22 cellular contexts compared by ENCODE assay signal in the genomic region with DNA sequence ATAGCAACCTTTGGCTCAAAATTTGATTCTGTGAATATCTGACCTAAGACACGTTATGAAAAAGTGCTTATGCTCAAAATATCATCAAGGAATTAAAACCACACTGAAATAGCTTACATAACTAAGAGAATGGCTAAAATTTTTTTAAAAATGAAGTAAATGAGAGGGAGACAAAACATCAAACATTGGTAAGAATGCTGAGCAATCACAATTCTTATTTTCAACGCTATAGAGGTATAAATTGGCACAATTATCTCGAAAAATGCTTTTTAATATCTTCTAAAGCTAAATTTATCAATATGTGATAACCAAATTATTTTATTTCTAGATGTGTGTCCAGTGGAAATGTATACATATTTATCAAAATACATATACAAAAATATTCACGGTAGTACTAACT.
A peak's percentile ranks its signal among the peaks of the same experiment; 100 is the strongest.
DNase-seq lines count a peak whose midpoint lies in the region; ATAC-seq, FAIRE-seq and TF ChIP-seq lines count a peak whose summit lies in the region.
"Had no signal": no experiment of that assay in that cellular context is flagged by ENCODE, and none has a peak within 500 bp of the region (broad histone marks: within the 10 kb centered on the region; RNA-seq: fewer than 3 reads in every experiment).

No MANE protein-coding gene starts in this region.

- TF ChIP-seq EP300 in HepG2 (IDR thresholded peaks at IDR 0.05; ENCODE audit: low read depth in 2 of 2, low read length in 2 of 2) (no peak), HepG2 (CRISPR knock-in tag; IDR thresholded peaks at IDR 0.05; ENCODE audit: borderline replicate concordance) (no peak)

- TF ChIP-seq CTCF in HepG2 (CRISPR knock-in tag; IDR thresholded peaks at IDR 0.05) (no peak), right lobe of liver (IDR thresholded peaks at IDR 0.05) (no peak), IMR-90 (conservative IDR thresholded peaks at IDR 0.05; ENCODE audit: low read depth, low read length) (no peak), neural crest cell (conservative IDR thresholded peaks at IDR 0.05) (no peak)

- no peak for FAIRE-seq in HepG2 (lab: Jason Lieb, UNC)
- FAIRE-seq: D721Med, G401.6, GM12878, GM12892, GM18507 had no signal

- ATAC-seq in HepG2 = no peak
- no peak for ATAC-seq in right lobe of liver
- ATAC-seq in IMR-90 (ENCODE audit: low read depth) = no peak
- no peak for ATAC-seq in GM19324 (IDR thresholded peaks at IDR 0.05; ENCODE audit: low FRiP score, unreplicated experiment)
- ATAC-seq: CD8-positive, alpha-beta T cell; GM12878 had no signal

- H4K91ac ChIP-seq in IMR-90 (ENCODE audit: insufficient read depth, low read depth, low read length) = no peak overlapping the region

- H3K27me3 Mint-ChIP-seq in neural crest cell (ENCODE audit: low read depth) = no peaks in the 10 kb centered on the region
- H3K27me3 Mint-ChIP-seq: B cell; CD4-positive, alpha-beta T cell had no signal

- H3K4me2 ChIP-seq in HepG2 (ENCODE audit: low read depth, low read length) (no peak overlapping the region), IMR-90 (ENCODE audit: low read depth, low read length) (no peak overlapping the region)
- H3K4me2 ChIP-seq: BLaER1 treated with 17β-estradiol and CSF1 and Interleukin-3, amounts not matched to agents 10 nM and 100 nM had no signal

- TF ChIP-seq RAD21 in HepG2 (CRISPR knock-in tag; IDR thresholded peaks at IDR 0.05) (no peak), IMR-90 (IDR thresholded peaks at IDR 0.05; ENCODE audit: low read length) (no peak)

- no peaks in the 10 kb centered on the region for H3K9me1 ChIP-seq in IMR-90 (ENCODE audit: insufficient read depth, low read length)

- H3K27ac ChIP-seq in HepG2 (ENCODE audit: extremely low read length, insufficient read depth, low read length) = no peak overlapping the region
- H3K27ac ChIP-seq in right lobe of liver = no peak overlapping the region
- no peak overlapping the region for H3K27ac ChIP-seq in IMR-90 (ENCODE audit: insufficient read depth, low read length)
- H3K27ac ChIP-seq: 22Rv1; BLaER1 treated with 17β-estradiol and CSF1 and Interleukin-3, amounts not matched to agents 10 nM and 100 nM; C4-2B had no signal

- BruUV-seq in HepG2 (replicated peaks; lab: Mats Ljungman, UMichigan) = no TSS peak
- no TSS peak for BruUV-seq in IMR-90 (replicated peaks; lab: Mats Ljungman, UMichigan)

- H3K27me3 ChIP-seq in HepG2 (ENCODE audit: control insufficient read depth in 1 of 2, insufficient read depth in 2 of 2, low read length in 2 of 2) = no peaks in the 10 kb centered on the region
- no peaks in the 10 kb centered on the region for H3K27me3 ChIP-seq in right lobe of liver
- no peaks in the 10 kb centered on the region for H3K27me3 ChIP-seq in IMR-90 (ENCODE audit: control insufficient read depth, insufficient read depth, low read length)
- H3K27me3 ChIP-seq: BLaER1 treated with 17β-estradiol and CSF1 and Interleukin-3, amounts not matched to agents 10 nM and 100 nM had no signal

- H3K14ac ChIP-seq in IMR-90 (replicated peaks; ENCODE audit: low read depth, low read length) = no peak overlapping the region

- H3K9me3 ChIP-seq in HepG2 (ENCODE audit: low read length) (no peaks in the 10 kb centered on the region), right lobe of liver (no peaks in the 10 kb centered on the region), IMR-90 (ENCODE audit: control insufficient read depth, insufficient read depth, low read length) (peaks cover 2% of the 10 kb centered on the region; the same call in 1 of the 2 replicates)
- H3K9me3 ChIP-seq: Caco-2 had no signal

- no peak overlapping the region for H2BK5ac ChIP-seq in IMR-90 (ENCODE audit: low read depth, low read length, poor library complexity, severe bottlenecking)

- H4K20me1 ChIP-seq in HepG2 (ENCODE audit: insufficient read depth, low read length) (no peaks in the 10 kb centered on the region), IMR-90 (ENCODE audit: insufficient read depth, low read length) (no peaks in the 10 kb centered on the region)
- H4K20me1 ChIP-seq: BLaER1 treated with 17β-estradiol and CSF1 and Interleukin-3, amounts not matched to agents 10 nM and 100 nM had no signal

- H3K4me3 ChIP-seq in HepG2 (replicated peaks in 1 of 3; ENCODE audit: insufficient read depth in 1 of 3, low read depth in 2 of 3, low read length in 3 of 3) = no peak overlapping the region
- no peak overlapping the region for H3K4me3 ChIP-seq in right lobe of liver
- H3K4me3 ChIP-seq in IMR-90 (ENCODE audit: insufficient read depth, low read depth, low read length) = no peak overlapping the region
- H3K4me3 ChIP-seq: BLaER1 treated with 17β-estradiol and CSF1 and Interleukin-3, amounts not matched to agents 10 nM and 100 nM; GM12878 had no signal

- H2BK120ac ChIP-seq in IMR-90 (ENCODE audit: low read depth, low read length) = no peak overlapping the region

- no peak overlapping the region for H2BK20ac ChIP-seq in IMR-90 (ENCODE audit: low read depth, low read length)

- no peaks in the 10 kb centered on the region for H3K36me3 ChIP-seq in HepG2 (replicated peaks in 1 of 2; ENCODE audit: control insufficient read depth in 1 of 2, insufficient read depth in 2 of 2, low read length in 2 of 2)
- no peaks in the 10 kb centered on the region for H3K36me3 ChIP-seq in right lobe of liver
- no peaks in the 10 kb centered on the region for H3K36me3 ChIP-seq in IMR-90 (ENCODE audit: control insufficient read depth, insufficient read depth, low read length)
- H3K36me3 ChIP-seq: BLaER1 treated with 17β-estradiol and CSF1 and Interleukin-3, amounts not matched to agents 10 nM and 100 nM had no signal

- peaks cover 6% of the 10 kb centered on the region for H3K9me3 Mint-ChIP-seq in neural crest cell

- DNase-seq in HepG2 (ENCODE audit: low spot score) = no peak
- DNase-seq in right lobe of liver = no peak
- DNase-seq in IMR-90 = no peak
- DNase-seq in neural crest cell (ENCODE audit: low read depth, low spot score) = no peak
- DNase-seq in stimulated activated CD4-positive, alpha-beta T cell treated with anti-CD3 and anti-CD28 coated beads, Interleukin-15, amount 100 ng/mL, for 24 hours = no peak
- DNase-seq: AML-193; Caco-2; Calu3; CD4-positive, alpha-beta T cell; CD8-positive, alpha-beta T cell; DMS79 treated with DMSO at 0.1 percent for 48 hours; GF-D8 had no signal

- H3K4me1 ChIP-seq in HepG2 (ENCODE audit: insufficient read depth, low read length) = no peaks in the 10 kb centered on the region
- H3K4me1 ChIP-seq in right lobe of liver = no peaks in the 10 kb centered on the region
- H3K4me1 ChIP-seq in IMR-90 (ENCODE audit: control insufficient read depth, insufficient read depth, low read length) = no peaks in the 10 kb centered on the region
- H3K4me1 ChIP-seq: BLaER1 treated with 17β-estradiol and CSF1 and Interleukin-3, amounts not matched to agents 10 nM and 100 nM; Caco-2 had no signal

- no peak overlapping the region for H4K8ac ChIP-seq in IMR-90 (ENCODE audit: low read depth in 2 of 2, low read length in 2 of 2)

- in situ Hi-C loops in HepG2 (cut with HindIII; ENCODE audit: extremely low pct_ligation_motif_present, low pct_unique_long_range_greater_than_20kb) = no loop called here
- in situ Hi-C loops in IMR-90 (cut with MboI; ENCODE audit: low sequenced_read_pairs) = no loop called here

- dilution Hi-C loops in IMR-90 (cut with HindIII; ENCODE audit: low sequenced_read_pairs, unreplicated experiment) = no loop called here

- TF ChIP-seq POLR2A in HepG2 (IDR thresholded peaks at IDR 0.05; ENCODE audit: insufficient read depth in 1 of 2, low read depth in 2 of 2, low read length in 2 of 2) (no peak), right lobe of liver (IDR thresholded peaks at IDR 0.05) (no peak), IMR-90 (IDR thresholded peaks at IDR 0.05; ENCODE audit: low read depth, low read length) (no peak)

- no peak overlapping the region for H4K5ac ChIP-seq in IMR-90 (ENCODE audit: low read depth, low read length)

- POLR2A ChIA-PET in HepG2 (lab: Yijun Ruan, JAX) = no interaction called here
- POLR2A ChIA-PET in IMR-90 (lab: Charles Lee; ENCODE audit: unreplicated experiment) = no interaction called here

- no peak overlapping the region for H3K18ac ChIP-seq in IMR-90 (ENCODE audit: low read depth, low read length)

- under 1% methylated on average over 4 of the region's 4 CpGs for WGBS in HepG2 (ENCODE audit: low lambda C conversion rate)
- WGBS in right lobe of liver (ENCODE audit: insufficient coverage, low coverage, low lambda C conversion rate, missing lambda C conversion rate) = 58% methylated on average over 4 of the region's 4 CpGs
- WGBS in IMR-90 (ENCODE audit: extremely low coverage in 2 of 2, insufficient read length in 1 of 2), 2 experiments = no CpG with 5 or more reads among the region's 4 CpGs

- no peak overlapping the region for H3K4me3 Mint-ChIP-seq in neural crest cell
- H3K4me3 Mint-ChIP-seq: B cell; CD4-positive, alpha-beta T cell; CD8-positive, alpha-beta T cell had no signal

- no peak overlapping the region for H3K4ac ChIP-seq in IMR-90 (ENCODE audit: low read depth, low read length)

- CTCF ChIA-PET in HepG2 (lab: Yijun Ruan, JAX; ENCODE audit: low intra/inter-chr PET ratio, low total read pairs) = no interaction called here
- CTCF ChIA-PET in IMR-90 (lab: Yijun Ruan, JAX) = no interaction called here

- no peaks in the 10 kb centered on the region for H3K79me1 ChIP-seq in IMR-90 (ENCODE audit: low read depth in 1 of 2, low read length in 2 of 2)

- intact Hi-C loops in HepG2 (cut with micrococcal nuclease; ENCODE audit: unreplicated experiment) = no loop called here
- intact Hi-C loops in right lobe of liver (cut with DNase I) = no loop called here
- intact Hi-C loops in IMR-90 (cut with micrococcal nuclease) = no loop called here

- H3K79me2 ChIP-seq in HepG2 (ENCODE audit: insufficient read depth, low read length) = no peaks in the 10 kb centered on the region

- no peak overlapping the region for H2AK5ac ChIP-seq in IMR-90 (ENCODE audit: low read depth, low read length)

- H3K23ac ChIP-seq in IMR-90 (ENCODE audit: low read depth, low read length) = no peak overlapping the region

- H3K9ac ChIP-seq in HepG2 (ENCODE audit: insufficient read depth, low read depth, low read length) (no peak overlapping the region), IMR-90 (ENCODE audit: low read depth, low read length) (no peak overlapping the region)
- H3K9ac ChIP-seq: BLaER1 treated with 17β-estradiol and CSF1 and Interleukin-3, amounts not matched to agents 10 nM and 100 nM had no signal

- no peak overlapping the region for H2AK9ac ChIP-seq in IMR-90 (replicated peaks; ENCODE audit: low read depth, low read length, poor library complexity)

- H3K56ac ChIP-seq in IMR-90 (ENCODE audit: extremely low read depth, insufficient read depth, low read length) = no peak overlapping the region

- peak overlapping the region; percentile 37 for H3K27ac Mint-ChIP-seq in neural crest cell (ENCODE audit: unreplicated experiment)
- H3K27ac Mint-ChIP-seq: B cell; CD4-positive, alpha-beta T cell; CD8-positive, alpha-beta T cell had no signal

- no peak overlapping the region for H2BK15ac ChIP-seq in IMR-90 (ENCODE audit: low read depth, low read length)

- H2AFZ ChIP-seq in HepG2 (ENCODE audit: low read length) (no peak overlapping the region), IMR-90 (replicated peaks; ENCODE audit: low read length, poor library complexity) (no peak overlapping the region)

- H3K4me1 Mint-ChIP-seq in neural crest cell = no peaks in the 10 kb centered on the region
- H3K4me1 Mint-ChIP-seq: B cell had no signal

- H3K36me3 Mint-ChIP-seq in neural crest cell (ENCODE audit: low read depth) = peaks cover 6% of the 10 kb centered on the region
- H3K36me3 Mint-ChIP-seq: CD8-positive, alpha-beta T cell had no signal

TF ChIP-seq in IMR-90, 13 proteins besides CTCF, POLR2A, EP300 and RAD21 (continues in another document):
- TF ChIP-seq CHD1 (IDR thresholded peaks at IDR 0.05; ENCODE audit: low read depth, low read length) = no peak
